Comparison of ENCODE assay signal across 25 cellular contexts in genomic region chr14:26402126-26402525, GRCh38.
"Had no signal": no experiment of that assay in that cellular context is flagged by ENCODE, and none has a peak within 500 bp of the region (broad histone marks: within the 10 kb centered on the region; RNA-seq: fewer than 3 reads in every experiment).

No MANE protein-coding gene starts in this region.

- H3K9me3 ChIP-seq: left lung, lower lobe of right lung, ovary, stomach, testis, thyroid gland, transverse colon, upper lobe of right lung, uterus had no signal

- H3K27me3 ChIP-seq: left lung, ovary, stomach, testis, thyroid gland, transverse colon, upper lobe of right lung, uterus had no signal

- ATAC-seq: lower lobe of right lung; natural killer cell; right cardiac atrium; sciatic nerve; stimulated activated naive B cell treated with anti-CD40 and anti-IgM and Interleukin-4, amounts not matched to agents 10 μg/mL and 1 μg/mL and 100 μg/mL, for 72 hours; stimulated activated naive CD8-positive, alpha-beta T cell treated with anti-CD3 and anti-CD28 coated beads, Interleukin-15, Interleukin-2, amounts not matched to agents 100 U/mL and 50 U/mL, for 24 hours had no signal

- H3K36me3 ChIP-seq: left lung, lower lobe of right lung, ovary, stomach, thyroid gland, transverse colon, upper lobe of right lung, uterus had no signal

- FAIRE-seq: kidney had no signal

- H3K4me3 ChIP-seq: left lung, lower lobe of right lung, ovary, skin epidermis, stomach, testis, thyroid gland, transverse colon, upper lobe of right lung, uterus had no signal

- H3K27ac ChIP-seq: left lung, lower lobe of right lung, ovary, skin epidermis, stomach, testis, thyroid gland, transverse colon, upper lobe of right lung, uterus had no signal

- DNase-seq: immature natural killer cell; kidney; left colon; left lung; lower lobe of right lung; naive B cell; natural killer cell; nephron progenitor cell; ovary; retina; right cardiac atrium; stimulated activated CD4-positive, alpha-beta T cell treated with anti-CD3 and anti-CD28 coated beads, Interleukin-12 subunit alpha, Interleukin-12 subunit beta, amount 100 ng/mL, for 4 hours; stimulated activated CD4-positive, alpha-beta T cell treated with anti-CD3 and anti-CD28 coated beads, Interleukin-15, amount 100 ng/mL, for 24 hours; stimulated activated CD4-positive, alpha-beta T cell treated with anti-CD3 and anti-CD28 coated beads, Interleukin-2, amount 100 ng/mL, for 24 hours; stimulated activated CD4-positive, alpha-beta T cell treated with anti-CD3 and anti-CD28 coated beads, Interleukin-4, amount 100 ng/mL, for 1 hour; stimulated activated naive B cell treated with anti-CD40 and anti-IgM and Interleukin-4, amounts not matched to agents 10 μg/mL and 1 μg/mL and 100 μg/mL, for 72 hours; stimulated activated naive CD8-positive, alpha-beta T cell treated with anti-CD3 and anti-CD28 coated beads, Interleukin-15, Interleukin-2, amounts not matched to agents 100 U/mL and 50 U/mL, for 24 hours; stomach; testis; thyroid gland; transverse colon; upper lobe of right lung; uterus had no signal
